9 cellular contexts compared by ENCODE assay signal in the genomic region with DNA sequence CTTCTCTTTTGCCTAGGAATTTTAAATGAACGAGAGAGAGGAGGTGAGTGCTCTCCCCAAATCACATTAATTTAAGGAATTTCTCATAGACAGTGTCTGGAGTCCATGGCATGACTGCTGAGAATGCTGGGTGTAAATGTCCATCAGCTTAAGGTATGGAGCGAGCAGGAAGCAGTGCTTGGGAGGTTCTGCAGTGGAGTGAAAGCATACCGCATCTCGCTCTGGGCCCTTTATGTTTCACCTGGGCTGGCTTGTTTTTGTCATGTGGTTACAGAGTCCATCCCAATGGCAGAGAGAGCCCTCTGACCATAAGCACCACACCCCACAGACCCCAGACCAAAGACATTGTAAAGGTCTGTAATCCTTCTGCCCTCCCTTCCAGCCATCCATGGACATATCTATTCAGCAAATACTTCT. TPM values are rescaled to one million over a fixed set of nuclear protein-coding genes. Genes with fewer than 3 reads are reported as not detected.
A peak's percentile ranks its signal among the peaks of the same experiment; 100 is the strongest.
DNase-seq lines count a peak whose midpoint lies in the region; ATAC-seq and TF ChIP-seq lines count a peak whose summit lies in the region.
"Had no signal": no experiment of that assay in that cellular context is flagged by ENCODE, and none has a peak within 500 bp of the region (broad histone marks: within the 10 kb centered on the region; RNA-seq: fewer than 3 reads in every experiment).

No MANE protein-coding gene starts in this region.

- TF ChIP-seq RAD21 in HCT116 (IDR thresholded peaks at IDR 0.05; ENCODE audit: low read depth), result no peak

- H3K36me3 Mint-ChIP-seq in CD8-positive, alpha-beta T cell, result peaks cover 18% of the 10 kb centered on the region
- H3K36me3 Mint-ChIP-seq in activated naive CD8-positive, alpha-beta T cell, result peaks cover 8% of the 10 kb centered on the region
- H3K36me3 Mint-ChIP-seq in natural killer cell, result no peaks in the 10 kb centered on the region

- BruUV-seq in HCT116 (replicated peaks; lab: Mats Ljungman, UMichigan), result no TSS peak

- no peaks in the 10 kb centered on the region for H3K9me3 ChIP-seq in CD8-positive, alpha-beta T cell (ENCODE audit: low read length)
- no peaks in the 10 kb centered on the region for H3K9me3 ChIP-seq in HCT116 (ENCODE audit: control insufficient read depth in 1 of 2, insufficient read depth in 1 of 2, low read depth in 1 of 2, low read length in 2 of 2)

- H3K36me3 ChIP-seq in CD8-positive, alpha-beta T cell (ENCODE audit: insufficient read depth, low read length), result no peaks in the 10 kb centered on the region
- H3K36me3 ChIP-seq in HCT116 (ENCODE audit: control insufficient read depth in 1 of 2, insufficient read depth in 2 of 2, low read length in 2 of 2), result no peaks in the 10 kb centered on the region

- no peak overlapping the region for H3K4me2 ChIP-seq in HCT116 (ENCODE audit: low read length)

- no peak for TF ChIP-seq POLR2A in HCT116 (IDR thresholded peaks at IDR 0.05; ENCODE audit: borderline replicate concordance, extremely low read depth, insufficient read depth, insufficient read length)
- no peak for TF ChIP-seq POLR2A in erythroblast (IDR thresholded peaks at IDR 0.05; ENCODE audit: low read length)

- intact Hi-C loops in CD8-positive, alpha-beta T cell (cut with DNase I, micrococcal nuclease), result no loop called here
- intact Hi-C loops in HCT116 (cut with micrococcal nuclease) (loop anchor here (1.0 to 2.0 kb wide), 2 partner anchors 313 to 346 kb away; a partner anchor contains a TSS), natural killer cell (cut with micrococcal nuclease) (loop anchor here (10.0 kb wide), 1 partner anchor 260 kb away; a partner anchor contains a TSS)

- H3K4me1 ChIP-seq in CD8-positive, alpha-beta T cell (ENCODE audit: insufficient read depth, low read length), result peaks cover 98% of the 10 kb centered on the region
- H3K4me1 ChIP-seq in HCT116 (ENCODE audit: control insufficient read depth in 1 of 2, insufficient read depth in 2 of 2, low read length in 2 of 2), result no peaks in the 10 kb centered on the region; a peak in 1 of 4 replicates

- H3K9me2 ChIP-seq in HCT116 (ENCODE audit: insufficient read depth), result no peaks in the 10 kb centered on the region

- H3K27me3 Mint-ChIP-seq in CD8-positive, alpha-beta T cell (ENCODE audit: low read depth), result no peaks in the 10 kb centered on the region
- H3K27me3 Mint-ChIP-seq in activated naive CD8-positive, alpha-beta T cell, result no peaks in the 10 kb centered on the region
- H3K27me3 Mint-ChIP-seq in natural killer cell (ENCODE audit: low read depth in 2 of 2), result no peaks in the 10 kb centered on the region

- H3K27ac ChIP-seq in CD8-positive, alpha-beta T cell (ENCODE audit: low read depth, low read length), result no peak overlapping the region
- H3K27ac ChIP-seq in HCT116 (ENCODE audit: low read depth, low read length), result no peak overlapping the region

- peak overlapping the region; percentile 32 for H3K4me3 ChIP-seq in CD8-positive, alpha-beta T cell (ENCODE audit: low read depth, low read length)
- no peak overlapping the region for H3K4me3 ChIP-seq in HCT116 (replicated peaks in 1 of 2; ENCODE audit: low read depth in 1 of 2, low read length in 2 of 2)

- no peaks in the 10 kb centered on the region for H3K27me3 ChIP-seq in CD8-positive, alpha-beta T cell (ENCODE audit: insufficient read depth, low read length)
- H3K27me3 ChIP-seq in HCT116 (ENCODE audit: insufficient read depth, low read length), result no peaks in the 10 kb centered on the region

- no peaks in the 10 kb centered on the region for H3K79me2 ChIP-seq in HCT116 (ENCODE audit: insufficient read depth, low read length)

- CTCF ChIA-PET in CD8-positive, alpha-beta T cell (lab: Charles Lee), result interaction anchor here (1.2 to 2.4 kb wide), 6 partner anchors 20 to 77 kb away, joined by 3 to 8 read pairs (median 6); no protein-coding TSS in a partner anchor
- CTCF ChIA-PET in HCT116 (lab: Charles Lee), result interaction anchor here (0.7 to 2.0 kb wide), 4 partner anchors 10 to 347 kb away, joined by 3 to 16 read pairs (median 6); a partner anchor contains a TSS

- no peak for DNase-seq in CD8-positive, alpha-beta T cell
- DNase-seq in HCT116 (ENCODE audit: low read depth, low spot score), result no peak
- DNase-seq in natural killer cell, result no peak
- no peak for DNase-seq in erythroblast (lab: John Stamatoyannopoulos, UW)
- DNase-seq: SIG-M5 had no signal

- H3K4me3 Mint-ChIP-seq in CD8-positive, alpha-beta T cell, result peak overlapping the region; percentile 73
- H3K4me3 Mint-ChIP-seq in activated naive CD8-positive, alpha-beta T cell, result peak overlapping the region; percentile 86
- H3K4me3 Mint-ChIP-seq in natural killer cell, result no peak overlapping the region

- no peak for TF ChIP-seq CTCF in CD8-positive, alpha-beta T cell (IDR thresholded peaks at IDR 0.05)
- TF ChIP-seq CTCF in HCT116 (IDR thresholded peaks at IDR 0.05 in 2 of 3, conservative IDR thresholded peaks at IDR 0.05 in 1 of 3; ENCODE audit: borderline replicate concordance in 1 of 3, insufficient read depth in 1 of 3, low read depth in 2 of 3, low read length in 2 of 3) (no peak), natural killer cell (IDR thresholded peaks at IDR 0.05) (no peak)

- ATAC-seq in CD8-positive, alpha-beta T cell, result no peak
- ATAC-seq in HCT116 (peak; percentile 25; the same call in 1 of the 2 replicates), natural killer cell (no peak), GM21737 (IDR thresholded peaks at IDR 0.05; ENCODE audit: unreplicated experiment) (no peak), esophagus mucosa (no peak), HG03095 (IDR thresholded peaks at IDR 0.05; ENCODE audit: unreplicated experiment) (no peak)

- RAD21 ChIA-PET in HCT116 (lab: Charles Lee; ENCODE audit: low non-redundant PET in 1 of 2, low total read pairs in 2 of 2, uncharacterized antibody in 2 of 2, unreplicated experiment in 2 of 2), result interaction anchor here in 1 of 2 experiments (1.0 kb wide), 1 partner anchor 77 kb away, joined by 3 read pairs; no protein-coding TSS in a partner anchor

- H3K4me1 Mint-ChIP-seq in CD8-positive, alpha-beta T cell (ENCODE audit: low read depth), result peaks cover 95% of the 10 kb centered on the region
- H3K4me1 Mint-ChIP-seq in activated naive CD8-positive, alpha-beta T cell (ENCODE audit: low read depth), result peaks cover 100% of the 10 kb centered on the region
- peaks cover 91 to 96% of the 10 kb centered on the region in 2 donors for H3K4me1 Mint-ChIP-seq in natural killer cell

- H3K9ac ChIP-seq in HCT116 (ENCODE audit: low read length), result no peak overlapping the region

- H2AFZ ChIP-seq in HCT116 (ENCODE audit: low read depth, low read length, poor library complexity, severe bottlenecking), result no peak overlapping the region

- H4K20me1 ChIP-seq in HCT116 (ENCODE audit: insufficient read depth), result no peaks in the 10 kb centered on the region

- H3K27ac Mint-ChIP-seq in CD8-positive, alpha-beta T cell, result peak overlapping the region; percentile 92
- H3K27ac Mint-ChIP-seq in activated naive CD8-positive, alpha-beta T cell, result peak overlapping the region; percentile 96
- H3K27ac Mint-ChIP-seq in natural killer cell, result peak overlapping the region; percentile 84 to 86

- H3K9me3 Mint-ChIP-seq in CD8-positive, alpha-beta T cell, result no peaks in the 10 kb centered on the region
- H3K9me3 Mint-ChIP-seq in activated naive CD8-positive, alpha-beta T cell (ENCODE audit: low read depth), result no peaks in the 10 kb centered on the region
- H3K9me3 Mint-ChIP-seq in natural killer cell, result no peaks in the 10 kb centered on the region

- POLR2A ChIA-PET in CD8-positive, alpha-beta T cell (lab: Charles Lee), result interaction anchor here (1.0 to 5.6 kb wide), 3 partner anchors 24 to 76 kb away, joined by 3 to 32 read pairs (median 4); no protein-coding TSS in a partner anchor
- POLR2A ChIA-PET in HCT116 (lab: Charles Lee), result interaction anchor here (1.0 kb wide), 1 partner anchor 313 kb away, joined by 3 read pairs; no protein-coding TSS in a partner anchor

TF ChIP-seq in HCT116, 20 proteins besides CTCF, POLR2A, EP300 and RAD21:
- TF ChIP-seq EZH2 (IDR thresholded peaks at IDR 0.05) (no peak), CBX3 (IDR thresholded peaks at IDR 0.05; ENCODE audit: low read depth) (no peak), TCF7L2 (IDR thresholded peaks at IDR 0.05; ENCODE audit: borderline replicate concordance, extremely low read depth, insufficient read depth, insufficient read length) (no peak), ZNF274 (IDR thresholded peaks at IDR 0.05; ENCODE audit: low read depth, low read length) (no peak), POLR2AphosphoS5 (IDR thresholded peaks at IDR 0.05; ENCODE audit: low read depth, low read length) (no peak), JUND (IDR thresholded peaks at IDR 0.05) (no peak), FOSL1 (IDR thresholded peaks at IDR 0.05; ENCODE audit: low read depth) (no peak), ZFX (IDR thresholded peaks at IDR 0.05) (no peak), CEBPB (IDR thresholded peaks at IDR 0.05; ENCODE audit: low read depth) (no peak), EZH2phosphoT487 (IDR thresholded peaks at IDR 0.05; ENCODE audit: borderline replicate concordance) (no peak), SRF (IDR thresholded peaks at IDR 0.05; ENCODE audit: low read depth) (no peak)
- TF ChIP-seq, protein P1, sequence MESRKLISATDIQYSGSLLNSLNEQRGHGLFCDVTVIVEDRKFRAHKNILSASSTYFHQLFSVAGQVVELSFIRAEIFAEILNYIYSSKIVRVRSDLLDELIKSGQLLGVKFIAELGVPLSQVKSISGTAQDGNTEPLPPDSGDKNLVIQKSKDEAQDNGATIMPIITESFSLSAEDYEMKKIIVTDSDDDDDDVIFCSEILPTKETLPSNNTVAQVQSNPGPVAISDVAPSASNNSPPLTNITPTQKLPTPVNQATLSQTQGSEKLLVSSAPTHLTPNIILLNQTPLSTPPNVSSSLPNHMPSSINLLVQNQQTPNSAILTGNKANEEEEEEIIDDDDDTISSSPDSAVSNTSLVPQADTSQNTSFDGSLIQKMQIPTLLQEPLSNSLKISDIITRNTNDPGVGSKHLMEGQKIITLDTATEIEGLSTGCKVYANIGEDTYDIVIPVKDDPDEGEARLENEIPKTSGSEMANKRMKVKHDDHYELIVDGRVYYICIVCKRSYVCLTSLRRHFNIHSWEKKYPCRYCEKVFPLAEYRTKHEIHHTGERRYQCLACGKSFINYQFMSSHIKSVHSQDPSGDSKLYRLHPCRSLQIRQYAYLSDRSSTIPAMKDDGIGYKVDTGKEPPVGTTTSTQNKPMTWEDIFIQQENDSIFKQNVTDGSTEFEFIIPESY (IDR thresholded peaks at IDR 0.05; ENCODE audit: extremely low read depth, insufficient replicate concordance, low read length), result no peak
- TF ChIP-seq, protein P2, sequence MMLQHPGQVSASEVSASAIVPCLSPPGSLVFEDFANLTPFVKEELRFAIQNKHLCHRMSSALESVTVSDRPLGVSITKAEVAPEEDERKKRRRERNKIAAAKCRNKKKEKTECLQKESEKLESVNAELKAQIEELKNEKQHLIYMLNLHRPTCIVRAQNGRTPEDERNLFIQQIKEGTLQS (IDR thresholded peaks at IDR 0.05), result no peak

RNA-seq across cellular contexts. Expression of a gene that starts 20.6 kb away (rescaled TPM):
- 10 to 100 TPM; 62.3 to 63.0 TPM for total RNA-seq in CD8-positive, alpha-beta T cell
- total RNA-seq in HCT116 (2021; ENCODE audit: unreplicated experiment) (18.4 TPM), natural killer cell (10 to 100 TPM; 47.6 to 87.5 (median 76.3) TPM), esophagus mucosa (15.3 TPM)
- polyA plus RNA-seq in HCT116 (2012), result 12.4 and 16.7 TPM in 2 replicates

Comparison
In these comparisons a context has a peak if more than half of its experiments do, and no peak if none do; other contexts are left out.
1. intact Hi-C loops: an anchor here in HCT116 (1.0 to 2.0 kb wide) and natural killer cell (10.0 kb wide); none called in CD8-positive, alpha-beta T cell.